ENCODE assay signal across 21 cellular contexts in the genomic region with DNA sequence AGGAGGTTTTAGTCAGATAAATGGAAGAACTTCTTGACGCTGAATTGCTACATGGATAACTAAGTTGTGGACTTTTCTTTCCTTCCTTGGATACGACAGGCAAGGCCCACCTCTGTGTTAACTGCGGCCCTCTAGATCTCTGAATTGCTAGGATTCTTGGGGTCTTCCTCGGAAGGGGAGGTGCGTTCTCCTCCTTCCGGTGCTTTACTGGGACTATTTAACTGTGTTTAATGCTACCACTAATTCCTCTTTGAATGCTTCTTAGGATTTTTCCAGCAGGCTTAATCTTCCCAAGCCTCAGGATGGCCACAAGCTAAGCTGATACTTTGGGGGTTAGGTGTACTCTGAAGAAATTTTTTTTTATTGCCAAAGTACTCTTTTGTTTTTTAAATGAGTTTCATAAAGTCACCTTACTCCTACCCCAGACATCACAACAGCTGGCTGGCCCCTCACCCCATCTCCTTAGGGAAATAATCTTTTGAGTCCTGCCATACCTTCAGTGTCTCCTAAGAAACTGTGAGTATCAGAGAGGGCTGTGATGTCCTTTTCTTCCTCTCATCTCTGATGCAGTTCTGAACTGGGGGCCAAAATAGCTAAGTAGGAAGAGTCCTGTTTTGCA. TPM values are rescaled to one million over a fixed set of nuclear protein-coding genes. Genes with fewer than 3 reads are reported as not detected.
DNase-seq lines count a peak whose midpoint lies in the region; ATAC-seq and TF ChIP-seq lines count a peak whose summit lies in the region.
"Had no signal": no experiment of that assay in that cellular context is flagged by ENCODE, and none has a peak within 500 bp of the region (broad histone marks: within the 10 kb centered on the region; RNA-seq: fewer than 3 reads in every experiment).

No MANE protein-coding gene starts in this region.

- peak overlapping the region; percentile 86 for H3K27ac Mint-ChIP-seq in WTC11
- H3K27ac Mint-ChIP-seq: CD4-positive, alpha-beta memory T cell; dendritic cell treated with granulocyte-macrophage colony-stimulating factor and Interleukin-4, amounts not matched to agents 40 ng/mL and 50 ng/mL, for 4 days; naive thymus-derived CD8-positive, alpha-beta T cell had no signal

- peak overlapping the region; percentile 9; the same call in 1 of the 2 replicates for H3K4me3 Mint-ChIP-seq in WTC11
- H3K4me3 Mint-ChIP-seq: CD4-positive, alpha-beta memory T cell; dendritic cell treated with granulocyte-macrophage colony-stimulating factor and Interleukin-4, amounts not matched to agents 40 ng/mL and 50 ng/mL, for 4 days; naive thymus-derived CD8-positive, alpha-beta T cell had no signal

- no peaks in the 10 kb centered on the region for H3K36me3 Mint-ChIP-seq in WTC11
- H3K36me3 Mint-ChIP-seq: CD4-positive, alpha-beta memory T cell; naive thymus-derived CD8-positive, alpha-beta T cell had no signal

- H3K27me3 Mint-ChIP-seq in WTC11 (ENCODE audit: low read depth) = no peaks in the 10 kb centered on the region

- no peak for TF ChIP-seq EP300 in gastroesophageal sphincter (IDR thresholded peaks at IDR 0.05)

- ATAC-seq in WTC11 (peak; percentile 13), gastroesophageal sphincter (no peak), GM21447 (IDR thresholded peaks at IDR 0.05; ENCODE audit: unreplicated experiment) (no peak), GM21515 (IDR thresholded peaks at IDR 0.05; ENCODE audit: unreplicated experiment) (no peak)
- ATAC-seq: left lung; naive thymus-derived CD8-positive, alpha-beta T cell had no signal

- POLR2A ChIA-PET in AG04450 (lab: Yijun Ruan, JAX) (interaction anchor here (0.7 kb wide), 1 partner anchor 18 kb away, joined by 3 read pairs; no protein-coding TSS in a partner anchor), WTC11 (lab: Charles Lee) (no interaction called here)

- no peak overlapping the region for H3K9ac ChIP-seq in rectal smooth muscle tissue (ENCODE audit: low read length)

- DNase-seq in AG04450 (ENCODE audit: low read depth, low spot score) (no peak), WTC11 (ENCODE audit: low spot score) (no peak), NOMO-1 (lab: John Stamatoyannopoulos, UW; ENCODE audit: unreplicated experiment in 2 of 2) (no peak)
- no peak for DNase-seq in activated effector memory CD4-positive, alpha-beta T cell treated with Interleukin-2 at 50 U/mL for 16 hours
- DNase-seq: ACHN; activated effector memory CD4-positive, alpha-beta T cell treated with anti-CD3 and anti-CD28 coated beads, Interleukin-2, amount 50 U/mL, for 16 hours; CD4-positive, alpha-beta memory T cell; H7; left lung; MG63; naive thymus-derived CD8-positive, alpha-beta T cell; NCI-H187 treated with DMSO at 0.1 percent for 48 hours; NCI-H526; stimulated activated CD4-positive, alpha-beta T cell treated with anti-CD3 and anti-CD28 coated beads, Interleukin-2, amount 100 ng/mL, for 24 hours; testis had no signal

- CTCF ChIA-PET in AG04450 (lab: Charles Lee) (interaction anchor here (0.7 to 4.3 kb wide), 6 partner anchors 22 to 99 kb away, joined by 3 to 26 read pairs (median 5); partner anchors contain the start of gene KIRREL1), WTC11 (lab: Charles Lee) (interaction anchor here (0.9 to 12.3 kb wide), 5 partner anchors 20 to 103 kb away, joined by 3 to 174 read pairs (median 7); partner anchors contain the start of gene KIRREL1)

- H3K27me3 ChIP-seq in AG04450 (ENCODE audit: control insufficient read depth, insufficient read depth, low read length) (no peaks in the 10 kb centered on the region), gastroesophageal sphincter (no peaks in the 10 kb centered on the region), rectal smooth muscle tissue (ENCODE audit: control insufficient read depth, insufficient read depth, low read length) (no peaks in the 10 kb centered on the region)
- H3K27me3 ChIP-seq: left lung, MG63, testis had no signal

- H3K36me3 ChIP-seq in gastroesophageal sphincter (no peaks in the 10 kb centered on the region), rectal smooth muscle tissue (ENCODE audit: control insufficient read depth, insufficient read depth, low read length) (no peaks in the 10 kb centered on the region)
- H3K36me3 ChIP-seq: left lung had no signal

- TF ChIP-seq POLR2A in gastroesophageal sphincter (IDR thresholded peaks at IDR 0.05) = no peak

- H3K4me1 ChIP-seq in gastroesophageal sphincter (peaks cover 29 to 97% (median 58%) of the 10 kb centered on the region in 3 donors), rectal smooth muscle tissue (ENCODE audit: control insufficient read depth, insufficient read depth, low read length) (peaks cover 42% of the 10 kb centered on the region)

- no peaks in the 10 kb centered on the region for H3K9me3 Mint-ChIP-seq in WTC11
- H3K9me3 Mint-ChIP-seq: CD4-positive, alpha-beta memory T cell; dendritic cell treated with granulocyte-macrophage colony-stimulating factor and Interleukin-4, amounts not matched to agents 40 ng/mL and 50 ng/mL, for 4 days; naive thymus-derived CD8-positive, alpha-beta T cell had no signal

- 37 to 45% methylated on average over 6 of the region's 6 CpGs for WGBS in gastroesophageal sphincter (ENCODE audit: low coverage in 1 of 2), 2 donors

- no peak for TF ChIP-seq CTCF in AG04450 (IDR thresholded peaks at IDR 0.05; ENCODE audit: low read depth, low read length)
- TF ChIP-seq CTCF in WTC11 (IDR thresholded peaks at IDR 0.05) = no peak
- no peak for TF ChIP-seq CTCF in gastroesophageal sphincter (IDR thresholded peaks at IDR 0.05)

- no peak overlapping the region for H3K4me3 ChIP-seq in AG04450 (ENCODE audit: low read depth, low read length)
- no peak overlapping the region for H3K4me3 ChIP-seq in gastroesophageal sphincter
- no peak overlapping the region for H3K4me3 ChIP-seq in rectal smooth muscle tissue (ENCODE audit: low read length)
- H3K4me3 ChIP-seq: left lung, MG63, testis had no signal

- peak overlapping the region; percentile 52 for H3K27ac ChIP-seq in AG04450 (ENCODE audit: low read depth, low read length)
- H3K27ac ChIP-seq in gastroesophageal sphincter = peak overlapping the region; percentile 22 to 89 (median 86)
- peak overlapping the region; percentile 74 for H3K27ac ChIP-seq in rectal smooth muscle tissue (ENCODE audit: low read depth, low read length)
- H3K27ac ChIP-seq: VCaP had no signal

- peaks cover 95% of the 10 kb centered on the region for H3K4me1 Mint-ChIP-seq in WTC11
- H3K4me1 Mint-ChIP-seq: CD4-positive, alpha-beta memory T cell had no signal

- H3K9me3 ChIP-seq in AG04450 (ENCODE audit: control insufficient read depth, insufficient read depth, low read length) = no peaks in the 10 kb centered on the region
- H3K9me3 ChIP-seq in gastroesophageal sphincter = no peaks in the 10 kb centered on the region
- H3K9me3 ChIP-seq: left lung, MG63, testis had no signal

TF ChIP-seq in WTC11, 78 proteins besides CTCF, POLR2A, EP300 and RAD21 (continues in another document):
- TF ChIP-seq AFF4 (CRISPR knock-in tag; IDR thresholded peaks at IDR 0.05; ENCODE audit: borderline replicate concordance) = no peak
- no peak for TF ChIP-seq FOXP1 (CRISPR knock-in tag; IDR thresholded peaks at IDR 0.05; ENCODE audit: borderline replicate concordance)
- no peak for TF ChIP-seq JAZF1 (CRISPR knock-in tag; IDR thresholded peaks at IDR 0.05)
- no peak for TF ChIP-seq TEAD4 (CRISPR knock-in tag; IDR thresholded peaks at IDR 0.05)
- TF ChIP-seq SP1 (CRISPR knock-in tag; conservative IDR thresholded peaks at IDR 0.05) = no peak
- no peak for TF ChIP-seq USF2 (CRISPR knock-in tag; IDR thresholded peaks at IDR 0.05)
- TF ChIP-seq, protein P1, sequence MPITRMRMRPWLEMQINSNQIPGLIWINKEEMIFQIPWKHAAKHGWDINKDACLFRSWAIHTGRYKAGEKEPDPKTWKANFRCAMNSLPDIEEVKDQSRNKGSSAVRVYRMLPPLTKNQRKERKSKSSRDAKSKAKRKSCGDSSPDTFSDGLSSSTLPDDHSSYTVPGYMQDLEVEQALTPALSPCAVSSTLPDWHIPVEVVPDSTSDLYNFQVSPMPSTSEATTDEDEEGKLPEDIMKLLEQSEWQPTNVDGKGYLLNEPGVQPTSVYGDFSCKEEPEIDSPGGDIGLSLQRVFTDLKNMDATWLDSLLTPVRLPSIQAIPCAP (CRISPR knock-in tag; IDR thresholded peaks at IDR 0.05) = no peak

RNA-seq across cellular contexts. Expression of gene KIRREL1, which starts 21.4 kb away (rescaled TPM):
- 42.3 and 53.7 TPM in 2 replicates for polyA plus RNA-seq in AG04450 (2011; rRNA removed)
- 96.0 and 123 TPM in 2 replicates for polyA minus RNA-seq in AG04450 (2011; rRNA and poly(A)+ RNA removed)
- total RNA-seq in WTC11 (2021) (32.8 to 42.4 TPM (median 32.9 TPM) in 3 replicates), gastroesophageal sphincter (10 to 100 TPM; 43.1 to 73.1 (median 48.1) TPM)
- total RNA-seq: CD4-positive, alpha-beta memory T cell; naive thymus-derived CD8-positive, alpha-beta T cell had no signal
- polyA plus RNA-seq: CD4-positive, alpha-beta memory T cell; naive thymus-derived CD8-positive, alpha-beta T cell had no signal
